In the genomic region with DNA sequence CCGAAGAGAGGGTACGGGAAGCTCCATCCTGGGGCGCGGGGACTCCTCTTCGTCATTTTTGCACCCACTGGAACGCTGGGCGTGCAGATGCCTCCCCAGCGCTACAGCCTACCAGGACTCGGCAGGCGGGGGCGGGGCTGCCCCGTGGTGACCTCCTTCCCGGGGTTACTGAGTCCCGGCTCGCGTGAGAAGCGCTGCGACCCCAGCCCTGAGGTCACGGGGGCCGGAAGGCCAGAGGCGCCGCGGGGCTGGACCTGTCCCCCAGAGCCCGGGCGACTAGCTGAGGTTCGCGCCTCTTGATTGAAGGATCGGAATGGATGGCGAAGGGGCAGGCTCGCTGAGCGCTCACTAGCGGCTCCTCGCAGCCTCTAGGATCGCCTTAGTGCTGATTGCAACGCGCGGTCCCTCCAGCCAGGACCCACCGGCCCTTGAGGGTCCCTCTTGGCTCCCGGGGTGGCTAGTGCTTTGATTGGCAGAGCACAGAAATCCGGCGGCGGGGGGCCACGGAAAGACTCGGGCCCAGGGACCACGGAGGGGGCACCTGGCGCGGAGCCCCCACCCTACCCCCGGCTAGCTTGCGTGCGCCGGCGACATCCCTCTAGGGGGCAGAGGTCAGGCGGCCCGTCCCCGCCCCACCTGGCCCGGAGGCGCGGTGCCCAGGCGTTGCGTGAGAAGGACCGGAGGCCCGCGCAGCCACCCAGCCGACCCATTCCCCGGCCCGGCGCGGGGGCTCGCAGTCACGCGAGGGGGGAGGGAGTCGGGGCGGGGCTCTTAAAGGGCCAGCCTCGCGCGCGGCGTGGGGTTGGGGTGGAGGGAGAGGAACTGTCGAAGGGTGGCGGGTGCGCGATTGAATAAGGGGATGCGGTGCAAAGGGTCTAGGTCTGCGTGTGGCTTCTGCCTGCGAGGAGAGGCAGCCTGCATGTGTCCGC, we compare ENCODE assay signal across 1 cellular context.
A peak's percentile ranks its signal among the peaks of the same experiment; 100 is the strongest.
TF ChIP-seq lines count a peak whose summit lies in the region.

No MANE protein-coding gene starts in this region.

TF ChIP-seq in HepG2, 621 proteins besides CTCF, POLR2A, EP300 and RAD21 (continued from another document and continues in another):
- TF ChIP-seq ARID5B (CRISPR knock-in tag; IDR thresholded peaks at IDR 0.05) (peak; percentile 58), MAFF (IDR thresholded peaks at IDR 0.05; ENCODE audit: low read depth, low read length) (no peak), ZNF512B (CRISPR knock-in tag; IDR thresholded peaks at IDR 0.05; ENCODE audit: borderline replicate concordance) (no peak), ZNF615 (CRISPR knock-in tag; IDR thresholded peaks at IDR 0.05; ENCODE audit: borderline replicate concordance) (no peak), HNF1B (CRISPR knock-in tag; IDR thresholded peaks at IDR 0.05) (peak; percentile 59), ZNF143 (CRISPR knock-in tag; IDR thresholded peaks at IDR 0.05) (0 out of 2 replicates have a peak, but pooled peaks have one; percentile 9), YEATS2 (CRISPR knock-in tag; IDR thresholded peaks at IDR 0.05; ENCODE audit: borderline replicate concordance) (peak; percentile 27; the same call in 1 of the 2 replicates), ZNF232 (CRISPR knock-in tag; IDR thresholded peaks at IDR 0.05; ENCODE audit: borderline replicate concordance) (0 out of 2 replicates have a peak, but pooled peaks have one; percentile 23), ZFP36L2 (CRISPR knock-in tag; IDR thresholded peaks at IDR 0.05) (no peak), GMEB1 (CRISPR knock-in tag; IDR thresholded peaks at IDR 0.05; ENCODE audit: borderline replicate concordance) (peak; percentile 39; the same call in 1 of the 2 replicates), BHLHE40 (IDR thresholded peaks at IDR 0.05; ENCODE audit: low read length) (peak; percentile 82), NCOR1 (IDR thresholded peaks at IDR 0.05; ENCODE audit: borderline replicate concordance, low read length) (peak; percentile 53; the same call in 1 of the 2 replicates), ZNF687 (CRISPR knock-in tag; IDR thresholded peaks at IDR 0.05) (peak; percentile 90), ZNF598 (CRISPR knock-in tag; IDR thresholded peaks at IDR 0.05; ENCODE audit: borderline replicate concordance) (no peak), PAXIP1 (CRISPR knock-in tag; conservative IDR thresholded peaks at IDR 0.05) (peak; percentile 61), EEA1 (CRISPR knock-in tag; IDR thresholded peaks at IDR 0.05; ENCODE audit: borderline replicate concordance) (no peak; the same call in 1 of the 2 replicates), ZNF770 (CRISPR knock-in tag; IDR thresholded peaks at IDR 0.05) (peak; percentile 64; the same call in 1 of the 2 replicates), ARNT (IDR thresholded peaks at IDR 0.05) (peak; percentile 96), KDM1A (CRISPR knock-in tag; IDR thresholded peaks at IDR 0.05) (no peak), NCOA2 (CRISPR knock-in tag; IDR thresholded peaks at IDR 0.05) (peak; percentile 37)
- TF ChIP-seq, protein P1, sequence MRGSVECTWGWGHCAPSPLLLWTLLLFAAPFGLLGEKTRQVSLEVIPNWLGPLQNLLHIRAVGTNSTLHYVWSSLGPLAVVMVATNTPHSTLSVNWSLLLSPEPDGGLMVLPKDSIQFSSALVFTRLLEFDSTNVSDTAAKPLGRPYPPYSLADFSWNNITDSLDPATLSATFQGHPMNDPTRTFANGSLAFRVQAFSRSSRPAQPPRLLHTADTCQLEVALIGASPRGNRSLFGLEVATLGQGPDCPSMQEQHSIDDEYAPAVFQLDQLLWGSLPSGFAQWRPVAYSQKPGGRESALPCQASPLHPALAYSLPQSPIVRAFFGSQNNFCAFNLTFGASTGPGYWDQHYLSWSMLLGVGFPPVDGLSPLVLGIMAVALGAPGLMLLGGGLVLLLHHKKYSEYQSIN (CRISPR knock-in tag; IDR thresholded peaks at IDR 0.05; ENCODE audit: borderline replicate concordance) = no peak
